Comparison of ENCODE assay signal across 7 cellular contexts in the genomic region with DNA sequence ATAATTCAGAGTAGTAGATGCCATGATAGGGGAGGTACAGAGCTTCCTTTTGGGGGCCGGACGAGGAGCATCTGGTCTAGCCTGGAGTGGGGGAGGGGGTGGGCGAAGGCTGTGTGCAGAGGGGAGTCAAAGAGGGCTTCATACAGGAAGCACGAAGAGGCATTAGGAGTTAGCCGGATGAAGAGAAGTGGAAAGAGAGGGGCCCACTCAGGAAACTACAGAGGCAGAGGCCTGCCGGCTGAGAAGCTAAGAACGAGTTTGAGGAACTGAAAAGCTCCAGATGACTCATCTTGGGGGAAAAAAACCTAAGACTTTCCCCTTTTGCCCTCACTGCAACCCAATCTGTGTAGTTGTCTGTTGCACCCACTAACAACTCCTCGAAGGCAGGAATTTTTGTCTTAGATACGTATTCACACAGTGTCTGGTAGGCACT. TPM values are rescaled to one million over a fixed set of nuclear protein-coding genes. Genes with fewer than 3 reads are reported as not detected.
A peak's percentile ranks its signal among the peaks of the same experiment; 100 is the strongest.
DNase-seq lines count a peak whose midpoint lies in the region; TF ChIP-seq lines count a peak whose summit lies in the region.

No MANE protein-coding gene starts in this region.

- in situ Hi-C loops in GM13976 (cut with MboI; ENCODE audit: low sequenced_read_pairs, unreplicated experiment) (no loop called here), HAP-1 (cut with MboI; ENCODE audit: low sequenced_read_pairs) (no loop called here)

- no peaks in the 10 kb centered on the region for H3K9me3 ChIP-seq in HAP-1
- H3K9me3 ChIP-seq in MM.1S (replicated peaks; ENCODE audit: insufficient read depth, low read length) = no peaks in the 10 kb centered on the region
- no peaks in the 10 kb centered on the region for H3K9me3 ChIP-seq in mononuclear cell (ENCODE audit: low read depth, low read length)

- H3K4me3 ChIP-seq in HAP-1 = peak overlapping the region; percentile 60
- H3K4me3 ChIP-seq in MM.1S (ENCODE audit: low read length) = peak overlapping the region; percentile 92
- H3K4me3 ChIP-seq in mononuclear cell (ENCODE audit: low read length) = peak overlapping the region; percentile 91

- peak overlapping the region; percentile 88 for H2AFZ ChIP-seq in MM.1S (ENCODE audit: low read length)

- H3K9me2 ChIP-seq in MM.1S (replicated peaks; ENCODE audit: insufficient read depth, low read length) = no peaks in the 10 kb centered on the region

- peak overlapping the region; percentile 98 for H3K27ac ChIP-seq in MM.1S (ENCODE audit: low read length)

- peaks cover 27% of the 10 kb centered on the region for H3F3A ChIP-seq in MM.1S (ENCODE audit: insufficient read depth, low read length)

- peak overlapping the region; percentile 95 for H3K4me2 ChIP-seq in MM.1S (ENCODE audit: low read depth, low read length)

- TF ChIP-seq CTCF in GM13976 (IDR thresholded peaks at IDR 0.05; ENCODE audit: borderline replicate concordance, control extremely low read depth, extremely low read depth, insufficient read depth, missing control alignments) (no peak), MM.1S (IDR thresholded peaks at IDR 0.05; ENCODE audit: low read length) (no peak)

- H3K79me2 ChIP-seq in MM.1S (ENCODE audit: low read length) = peaks cover 46% of the 10 kb centered on the region

- H3K4me1 ChIP-seq in HAP-1 (peaks cover 2% of the 10 kb centered on the region; the same call in 1 of the 2 replicates), MM.1S (ENCODE audit: low read length) (0 out of 2 replicates have a peak, but pooled peaks cover 4% of the 10 kb centered on the region), mononuclear cell (ENCODE audit: insufficient read depth, low read length) (peaks cover 67% of the 10 kb centered on the region)

- peak overlapping the region; percentile 92 for H3K9ac ChIP-seq in MM.1S (ENCODE audit: low read length)

- DNase-seq in GM13976 (ENCODE audit: low spot score) = peak; percentile 81
- peak in 1 of 2 experiments; percentile 54 for DNase-seq in HAP-1 (ENCODE audit: low spot score in 2 of 2)
- DNase-seq in MM.1S = peak; percentile 69
- DNase-seq in activated CD4-positive, CD25-positive, alpha-beta regulatory T cell treated with anti-CD3 and anti-CD28 coated beads, Interleukin-2, amount 50 U/mL, for 16 hours (ENCODE audit: low read depth, low spot score) = peak; percentile 25
- DNase-seq in effector CD8-positive, alpha-beta T cell (lab: John Stamatoyannopoulos, UW) = peak; percentile 58
- peak; percentile 37 for DNase-seq in stimulated activated CD8-positive, alpha-beta memory T cell treated with anti-CD3 and anti-CD28 coated beads, Interleukin-7, amount 100 ng/mL, for 24 hours (ENCODE audit: low read depth)

- H3K36me3 ChIP-seq in HAP-1 (replicated peaks) (peaks cover 18% of the 10 kb centered on the region), MM.1S (replicated peaks; ENCODE audit: insufficient read depth, low read length) (peaks cover 5% of the 10 kb centered on the region; the same call in 1 of the 2 replicates)

- H3K27me3 ChIP-seq in HAP-1 (ENCODE audit: low read depth) (no peaks in the 10 kb centered on the region), MM.1S (replicated peaks; ENCODE audit: insufficient read depth, low read length) (no peaks in the 10 kb centered on the region), mononuclear cell (ENCODE audit: insufficient read depth, low read length) (no peaks in the 10 kb centered on the region)

- H4K20me1 ChIP-seq in MM.1S (ENCODE audit: insufficient read depth, low read length) = no peaks in the 10 kb centered on the region; the same call in 1 of the 2 replicates

RNA-seq across cellular contexts. Expression of a gene that starts 0.7 kb away (rescaled TPM):
- 77.1 TPM for total RNA-seq in mononuclear cell

RNA-seq across cellular contexts. Expression of a gene that starts 14.1 kb away (rescaled TPM):
- total RNA-seq in mononuclear cell = 6.9 TPM

RNA-seq across cellular contexts. Expression of a gene that starts 30.6 kb away (rescaled TPM):
- 0.63 TPM for total RNA-seq in mononuclear cell

RNA-seq across cellular contexts. Expression of a gene that starts 49.0 kb away (rescaled TPM):
- 10.0 TPM for total RNA-seq in mononuclear cell

RNA-seq across cellular contexts. Expression of a gene that starts 50.5 kb away (rescaled TPM):
- total RNA-seq in mononuclear cell = 64.2 TPM
